In the genomic region with DNA sequence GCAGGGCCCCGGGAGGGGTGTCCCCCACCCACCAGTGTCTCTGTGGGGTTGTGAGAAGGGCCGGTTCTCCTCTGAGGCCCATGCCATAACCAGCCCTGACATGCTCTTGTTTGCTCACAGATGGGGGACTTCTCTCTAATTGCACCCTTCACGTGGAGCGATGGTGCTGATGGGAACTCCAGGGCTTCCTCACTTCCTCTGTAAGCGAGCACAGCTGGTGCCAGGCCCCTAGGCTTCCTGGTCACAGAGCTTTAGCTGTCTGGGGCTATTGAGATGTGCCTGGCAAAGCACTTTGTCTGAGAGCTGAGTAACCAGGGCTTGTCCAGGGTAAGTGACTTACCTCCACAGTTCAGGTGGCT, we compare ENCODE assay signal across 12 cellular contexts. TPM values are rescaled to one million over a fixed set of nuclear protein-coding genes. Genes with fewer than 3 reads are reported as not detected.
DNase-seq lines count a peak whose midpoint lies in the region; ATAC-seq and TF ChIP-seq lines count a peak whose summit lies in the region.
"Had no signal": no experiment of that assay in that cellular context is flagged by ENCODE, and none has a peak within 500 bp of the region (broad histone marks: within the 10 kb centered on the region; RNA-seq: fewer than 3 reads in every experiment).

No MANE protein-coding gene starts in this region.

- POLR2A ChIA-PET in GM10248 (lab: Yijun Ruan, JAX), result no interaction called here

- H3K27ac Mint-ChIP-seq in endodermal cell (no peak overlapping the region), GM23338 (no peak overlapping the region)

- no peak overlapping the region for H2AFZ ChIP-seq in GM23338

- DNase-seq in GM10248 (ENCODE audit: extremely low spot score) (peak; percentile 53), Kasumi-1 (lab: John Stamatoyannopoulos, UW) (peak; percentile 40 to 41), endodermal cell (peak; percentile 35), GM23338 (ENCODE audit: low spot score) (no peak)
- no peak for DNase-seq in stimulated activated CD4-positive, alpha-beta T cell treated with anti-CD3 and anti-CD28 coated beads, Interleukin-1b, Interleukin-23, amount 100 ng/mL, for 48 hours
- DNase-seq: DND-41; effector CD4-positive, alpha-beta T cell; pancreas had no signal

- H3K36me3 ChIP-seq in endodermal cell (ENCODE audit: control insufficient read depth, insufficient read depth, low read length) (peaks cover under 1% of the 10 kb centered on the region), GM23338 (ENCODE audit: insufficient read depth) (no peaks in the 10 kb centered on the region)
- H3K36me3 ChIP-seq: pancreas had no signal

- TF ChIP-seq CTCF in GM10248 (IDR thresholded peaks at IDR 0.05; ENCODE audit: control extremely low read depth, extremely low read depth, low read depth, missing control alignments) (no peak), endodermal cell (conservative IDR thresholded peaks at IDR 0.05) (no peak), GM23338 (conservative IDR thresholded peaks at IDR 0.05; ENCODE audit: low read depth in 2 of 2) (no peak)

- no peak overlapping the region for H3K27ac ChIP-seq in endodermal cell (ENCODE audit: low read depth, low read length)
- no peak overlapping the region for H3K27ac ChIP-seq in GM23338 (ENCODE audit: low read depth)
- H3K27ac ChIP-seq: pancreas, SK-N-MC had no signal

- H3K9ac ChIP-seq in endodermal cell (ENCODE audit: extremely low read depth, low read length, poor library complexity, severe bottlenecking), result no peak overlapping the region

- peaks cover 9% of the 10 kb centered on the region for H3K36me3 Mint-ChIP-seq in endodermal cell (ENCODE audit: low read depth)
- H3K36me3 Mint-ChIP-seq in GM23338 (ENCODE audit: low read depth), result peaks cover 9% of the 10 kb centered on the region; the same call in 2 of the 3 replicates

- H3K4me3 Mint-ChIP-seq in endodermal cell (no peak overlapping the region), GM23338 (no peak overlapping the region)

- WGBS in endodermal cell (ENCODE audit: insufficient coverage in 1 of 2, insufficient read length in 1 of 2), 2 experiments, result 79 to 87% methylated on average over 4 to 5 of the region's 5 CpGs

- 0 out of 2 replicates have a peak, but pooled peaks cover 7% of the 10 kb centered on the region for H3K9me2 ChIP-seq in GM23338 (ENCODE audit: insufficient read depth)

- no peaks in the 10 kb centered on the region for H3K27me3 Mint-ChIP-seq in endodermal cell (ENCODE audit: insufficient read depth)
- peaks cover 6% of the 10 kb centered on the region for H3K27me3 Mint-ChIP-seq in GM23338 (ENCODE audit: insufficient read depth, low read depth, poor library complexity)

- no peak overlapping the region for H3K4me2 ChIP-seq in GM23338

- CTCF ChIA-PET in GM10248 (lab: Yijun Ruan, JAX), result no interaction called here

- H3K4me1 ChIP-seq in endodermal cell (ENCODE audit: control insufficient read depth, insufficient read depth, low read length), result no peaks in the 10 kb centered on the region
- H3K4me1 ChIP-seq in GM23338 (ENCODE audit: insufficient read depth), result peaks cover 12% of the 10 kb centered on the region

- H4K20me1 ChIP-seq in GM23338 (replicated peaks; ENCODE audit: insufficient read depth), result no peaks in the 10 kb centered on the region

- peak; percentile 81 for ATAC-seq in GM19351 (IDR thresholded peaks at IDR 0.05; ENCODE audit: unreplicated experiment)
- no peak for ATAC-seq in GM23338
- no peak for ATAC-seq in GM21360 (IDR thresholded peaks at IDR 0.05; ENCODE audit: unreplicated experiment)
- no peak for ATAC-seq in HG03571 (IDR thresholded peaks at IDR 0.05; ENCODE audit: unreplicated experiment)

- H3K79me2 ChIP-seq in GM23338 (replicated peaks; ENCODE audit: insufficient read depth), result peaks cover 24% of the 10 kb centered on the region

- peaks cover 8% of the 10 kb centered on the region; the same call in 1 of the 2 replicates for H3F3A ChIP-seq in GM23338 (replicated peaks; ENCODE audit: low read depth)

- H3K9me3 ChIP-seq in endodermal cell (ENCODE audit: control insufficient read depth, low read length), result peaks cover 15% of the 10 kb centered on the region
- H3K9me3 ChIP-seq: pancreas had no signal

- H3K9me3 Mint-ChIP-seq in endodermal cell, result peaks cover 19% of the 10 kb centered on the region
- peaks cover 8% of the 10 kb centered on the region; the same call in 2 of the 3 replicates for H3K9me3 Mint-ChIP-seq in GM23338

- H3K4me3 ChIP-seq in endodermal cell (ENCODE audit: low read length) (no peak overlapping the region), GM23338 (no peak overlapping the region)
- H3K4me3 ChIP-seq: pancreas, SK-N-MC had no signal

- H3K4me1 Mint-ChIP-seq in endodermal cell (peaks cover 19% of the 10 kb centered on the region), GM23338 (peaks cover 22% of the 10 kb centered on the region)

- no peaks in the 10 kb centered on the region for H3K27me3 ChIP-seq in endodermal cell (ENCODE audit: control insufficient read depth, insufficient read depth, low read length, poor library complexity, severe bottlenecking)
- H3K27me3 ChIP-seq in GM23338 (ENCODE audit: insufficient read depth), result no peaks in the 10 kb centered on the region
- H3K27me3 ChIP-seq: pancreas had no signal

TF ChIP-seq in GM23338, 12 proteins besides CTCF, POLR2A, EP300 and RAD21 (continues in another document):
- TF ChIP-seq, protein P1, sequence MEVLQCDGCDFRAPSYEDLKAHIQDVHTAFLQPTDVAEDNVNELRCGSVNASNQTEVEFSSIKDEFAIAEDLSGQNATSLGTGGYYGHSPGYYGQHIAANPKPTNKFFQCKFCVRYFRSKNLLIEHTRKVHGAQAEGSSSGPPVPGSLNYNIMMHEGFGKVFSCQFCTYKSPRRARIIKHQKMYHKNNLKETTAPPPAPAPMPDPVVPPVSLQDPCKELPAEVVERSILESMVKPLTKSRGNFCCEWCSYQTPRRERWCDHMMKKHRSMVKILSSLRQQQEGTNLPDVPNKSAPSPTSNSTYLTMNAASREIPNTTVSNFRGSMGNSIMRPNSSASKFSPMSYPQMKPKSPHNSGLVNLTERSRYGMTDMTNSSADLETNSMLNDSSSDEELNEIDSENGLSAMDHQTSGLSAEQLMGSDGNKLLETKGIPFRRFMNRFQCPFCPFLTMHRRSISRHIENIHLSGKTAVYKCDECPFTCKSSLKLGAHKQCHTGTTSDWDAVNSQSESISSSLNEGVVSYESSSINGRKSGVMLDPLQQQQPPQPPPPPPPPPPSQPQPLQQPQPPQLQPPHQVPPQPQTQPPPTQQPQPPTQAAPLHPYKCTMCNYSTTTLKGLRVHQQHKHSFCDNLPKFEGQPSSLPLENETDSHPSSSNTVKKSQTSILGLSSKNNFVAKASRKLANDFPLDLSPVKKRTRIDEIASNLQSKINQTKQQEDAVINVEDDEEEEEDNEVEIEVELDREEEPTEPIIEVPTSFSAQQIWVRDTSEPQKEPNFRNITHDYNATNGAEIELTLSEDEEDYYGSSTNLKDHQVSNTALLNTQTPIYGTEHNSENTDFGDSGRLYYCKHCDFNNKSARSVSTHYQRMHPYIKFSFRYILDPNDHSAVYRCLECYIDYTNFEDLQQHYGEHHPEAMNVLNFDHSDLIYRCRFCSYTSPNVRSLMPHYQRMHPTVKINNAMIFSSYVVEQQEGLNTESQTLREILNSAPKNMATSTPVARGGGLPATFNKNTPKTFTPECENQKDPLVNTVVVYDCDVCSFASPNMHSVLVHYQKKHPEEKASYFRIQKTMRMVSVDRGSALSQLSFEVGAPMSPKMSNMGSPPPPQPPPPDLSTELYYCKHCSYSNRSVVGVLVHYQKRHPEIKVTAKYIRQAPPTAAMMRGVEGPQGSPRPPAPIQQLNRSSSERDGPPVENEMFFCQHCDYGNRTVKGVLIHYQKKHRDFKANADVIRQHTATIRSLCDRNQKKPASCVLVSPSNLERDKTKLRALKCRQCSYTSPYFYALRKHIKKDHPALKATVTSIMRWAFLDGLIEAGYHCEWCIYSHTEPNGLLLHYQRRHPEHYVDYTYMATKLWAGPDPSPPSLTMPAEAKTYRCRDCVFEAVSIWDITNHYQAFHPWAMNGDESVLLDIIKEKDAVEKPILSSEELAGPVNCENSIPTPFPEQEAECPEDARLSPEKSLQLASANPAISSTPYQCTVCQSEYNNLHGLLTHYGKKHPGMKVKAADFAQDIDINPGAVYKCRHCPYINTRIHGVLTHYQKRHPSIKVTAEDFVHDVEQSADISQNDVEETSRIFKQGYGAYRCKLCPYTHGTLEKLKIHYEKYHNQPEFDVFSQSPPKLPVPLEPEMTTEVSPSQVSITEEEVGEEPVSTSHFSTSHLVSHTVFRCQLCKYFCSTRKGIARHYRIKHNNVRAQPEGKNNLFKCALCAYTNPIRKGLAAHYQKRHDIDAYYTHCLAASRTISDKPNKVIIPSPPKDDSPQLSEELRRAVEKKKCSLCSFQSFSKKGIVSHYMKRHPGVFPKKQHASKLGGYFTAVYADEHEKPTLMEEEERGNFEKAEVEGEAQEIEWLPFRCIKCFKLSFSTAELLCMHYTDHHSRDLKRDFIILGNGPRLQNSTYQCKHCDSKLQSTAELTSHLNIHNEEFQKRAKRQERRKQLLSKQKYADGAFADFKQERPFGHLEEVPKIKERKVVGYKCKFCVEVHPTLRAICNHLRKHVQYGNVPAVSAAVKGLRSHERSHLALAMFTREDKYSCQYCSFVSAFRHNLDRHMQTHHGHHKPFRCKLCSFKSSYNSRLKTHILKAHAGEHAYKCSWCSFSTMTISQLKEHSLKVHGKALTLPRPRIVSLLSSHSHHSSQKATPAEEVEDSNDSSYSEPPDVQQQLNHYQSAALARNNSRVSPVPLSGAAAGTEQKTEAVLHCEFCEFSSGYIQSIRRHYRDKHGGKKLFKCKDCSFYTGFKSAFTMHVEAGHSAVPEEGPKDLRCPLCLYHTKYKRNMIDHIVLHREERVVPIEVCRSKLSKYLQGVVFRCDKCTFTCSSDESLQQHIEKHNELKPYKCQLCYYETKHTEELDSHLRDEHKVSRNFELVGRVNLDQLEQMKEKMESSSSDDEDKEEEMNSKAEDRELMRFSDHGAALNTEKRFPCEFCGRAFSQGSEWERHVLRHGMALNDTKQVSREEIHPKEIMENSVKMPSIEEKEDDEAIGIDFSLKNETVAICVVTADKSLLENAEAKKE (CRISPR knock-in tag; IDR thresholded peaks at IDR 0.05), result no peak
- no peak for TF ChIP-seq ZNF331 (CRISPR knock-in tag; IDR thresholded peaks at IDR 0.05; ENCODE audit: low read depth)

RNA-seq across cellular contexts. Expression of gene PHF2, which starts 36.4 kb away (rescaled TPM):
- 10 to 100 TPM; 17.1 to 20.2 TPM for total RNA-seq in endodermal cell
- polyA plus RNA-seq in endodermal cell (2013, experiment 1 of 2), result 21.4 TPM
- 21.7 TPM for polyA plus RNA-seq in endodermal cell (2013, experiment 2 of 2)
- 8.9 and 11.8 TPM in 2 replicates for total RNA-seq in GM23338 (2014; rRNA removed; shearing (Covaris generic))
- 4.3 and 5.0 TPM in 2 replicates for polyA plus RNA-seq in GM23338 (2016; fragmentation: Nextera tagmentation; extraction: Ambion mirVana)

Comparison
In these comparisons a context has a peak if more than half of its experiments do, and no peak if none do; other contexts are left out.
1. DNase-seq: peak in GM10248 (single experiment), Kasumi-1 (2 of 2) and endodermal cell (single experiment); none in GM23338 (single experiment) and stimulated activated CD4-positive, alpha-beta T cell treated with anti-CD3 and anti-CD28 coated beads, Interleukin-1b, Interleukin-23, amount 100 ng/mL, for 48 hours (single experiment).